In genomic region chr10:74418285-74418872, GRCh38 we compare ENCODE assay signal across 10 cellular contexts.
DNase-seq lines count a peak whose midpoint lies in the region; ATAC-seq and TF ChIP-seq lines count a peak whose summit lies in the region.
"Had no signal": no experiment of that assay in that cellular context is flagged by ENCODE, and none has a peak within 500 bp of the region (broad histone marks: within the 10 kb centered on the region; RNA-seq: fewer than 3 reads in every experiment).

No MANE protein-coding gene starts in this region.

- peaks cover 0 to 8% (median 0%) of the 10 kb centered on the region in 12 donors for H3K4me1 ChIP-seq in heart left ventricle
- H3K4me1 ChIP-seq in iPS-20b (ENCODE audit: insufficient read depth, low read length), result peaks cover 46% of the 10 kb centered on the region
- H3K4me1 ChIP-seq in psoas muscle, result no peaks in the 10 kb centered on the region

- no peaks in the 10 kb centered on the region for H3K36me3 ChIP-seq in heart left ventricle
- H3K36me3 ChIP-seq in iPS-20b (ENCODE audit: insufficient read depth, low read depth, low read length), result no peaks in the 10 kb centered on the region
- no peaks in the 10 kb centered on the region for H3K36me3 ChIP-seq in psoas muscle (ENCODE audit: insufficient read depth in 1 of 2, low read depth in 1 of 2)

- no peaks in the 10 kb centered on the region for H3K27me3 ChIP-seq in heart left ventricle
- no peaks in the 10 kb centered on the region for H3K27me3 ChIP-seq in iPS-20b (ENCODE audit: insufficient read depth, low read length)
- no peaks in the 10 kb centered on the region for H3K27me3 ChIP-seq in psoas muscle (ENCODE audit: insufficient read depth in 3 of 3, low read length in 2 of 3)

- WGBS in heart left ventricle, 4 donors, result 46 to 61% (median 54%) methylated on average over 4 of the region's 4 CpGs
- 29 to 40% (median 36%) methylated on average over 4 of the region's 4 CpGs for WGBS in psoas muscle, 3 donors

- intact Hi-C loops in heart left ventricle (cut with DNase I), result no loop called here
- intact Hi-C loops in Right ventricle myocardium inferior (cut with DNase I), result no loop called here
- intact Hi-C loops in psoas muscle (cut with DNase I), result no loop called here

- no peak for TF ChIP-seq POLR2A in heart left ventricle (IDR thresholded peaks at IDR 0.05)

- no peak for TF ChIP-seq CTCF in heart left ventricle (IDR thresholded peaks at IDR 0.05)
- no peak for TF ChIP-seq CTCF in psoas muscle (IDR thresholded peaks at IDR 0.05)

- H3K4me1 Mint-ChIP-seq in stimulated activated memory B cell treated with anti-CD40 and anti-IgM and Interleukin-4, amounts not matched to agents 10 μg/mL and 1 μg/mL and 100 μg/mL, for 72 hours, result peaks cover 19% of the 10 kb centered on the region

- peak overlapping the region in 2 of 12 donors; percentile 12 to 24 for H3K4me3 ChIP-seq in heart left ventricle
- peak overlapping the region; percentile 39; the same call in 1 of the 2 replicates for H3K4me3 ChIP-seq in iPS-20b (ENCODE audit: low read length)
- no peak overlapping the region for H3K4me3 ChIP-seq in psoas muscle

- H3K4me3 Mint-ChIP-seq in stimulated activated memory B cell treated with anti-CD40 and anti-IgM and Interleukin-4, amounts not matched to agents 10 μg/mL and 1 μg/mL and 100 μg/mL, for 72 hours, result no peak overlapping the region
- H3K4me3 Mint-ChIP-seq: activated T-cell treated with anti-CD3 and anti-CD28 coated beads, Interleukin-2, amount 50 U/mL, for 4 hours had no signal

- H3K27ac Mint-ChIP-seq in stimulated activated memory B cell treated with anti-CD40 and anti-IgM and Interleukin-4, amounts not matched to agents 10 μg/mL and 1 μg/mL and 100 μg/mL, for 72 hours, result no peak overlapping the region

- no peaks in the 10 kb centered on the region for H3K9me3 ChIP-seq in heart left ventricle
- H3K9me3 ChIP-seq in iPS-20b (ENCODE audit: insufficient read depth, low read depth, low read length), result peaks cover 2% of the 10 kb centered on the region; the same call in 1 of the 2 replicates
- no peaks in the 10 kb centered on the region for H3K9me3 ChIP-seq in psoas muscle

- peak in 3 of 4 donors; percentile 38 to 58 (median 41) for ATAC-seq in heart left ventricle
- ATAC-seq in Right ventricle myocardium inferior, result no peak
- no peak for ATAC-seq in HG03196 (IDR thresholded peaks at IDR 0.05; ENCODE audit: unreplicated experiment)
- ATAC-seq in psoas muscle, result no peak
- ATAC-seq in stimulated activated memory B cell treated with anti-CD40 and anti-IgM and Interleukin-4, amounts not matched to agents 10 μg/mL and 1 μg/mL and 100 μg/mL, for 72 hours, result no peak
- ATAC-seq in HG02981 (IDR thresholded peaks at IDR 0.05; ENCODE audit: unreplicated experiment), result no peak
- ATAC-seq: activated T-cell treated with anti-CD3 and anti-CD28 coated beads, Interleukin-2, amount 50 U/mL, for 4 hours had no signal

- peaks cover 40% of the 10 kb centered on the region for H3K36me3 Mint-ChIP-seq in stimulated activated memory B cell treated with anti-CD40 and anti-IgM and Interleukin-4, amounts not matched to agents 10 μg/mL and 1 μg/mL and 100 μg/mL, for 72 hours

- DNase-seq in heart left ventricle (no peak), Right ventricle myocardium inferior (ENCODE audit: missing footprints) (no peak), SHP77 treated with DMSO at 0.1 percent for 48 hours (lab: John Stamatoyannopoulos, UW) (peak; percentile 88), psoas muscle (no peak)
- DNase-seq: ACHN; activated T-cell treated with anti-CD3 and anti-CD28 coated beads, Interleukin-2, amount 50 U/mL, for 4 hours had no signal

- H3K9ac ChIP-seq in iPS-20b (ENCODE audit: low read depth, low read length), result peak overlapping the region; percentile 54; the same call in 1 of the 2 replicates

- H3K27ac ChIP-seq in heart left ventricle (no peak overlapping the region), iPS-20b (ENCODE audit: low read length) (peak overlapping the region; percentile 87), psoas muscle (no peak overlapping the region)

- H3K27me3 Mint-ChIP-seq in stimulated activated memory B cell treated with anti-CD40 and anti-IgM and Interleukin-4, amounts not matched to agents 10 μg/mL and 1 μg/mL and 100 μg/mL, for 72 hours, result no peaks in the 10 kb centered on the region

- H3K9me3 Mint-ChIP-seq in stimulated activated memory B cell treated with anti-CD40 and anti-IgM and Interleukin-4, amounts not matched to agents 10 μg/mL and 1 μg/mL and 100 μg/mL, for 72 hours, result peaks cover 4% of the 10 kb centered on the region
- H3K9me3 Mint-ChIP-seq: activated T-cell treated with anti-CD3 and anti-CD28 coated beads, Interleukin-2, amount 50 U/mL, for 4 hours had no signal

Comparison
In these comparisons a context has a peak if more than half of its experiments do, and no peak if none do; other contexts are left out.
1. ATAC-seq: peak in heart left ventricle (3 of 4); none in Right ventricle myocardium inferior (single experiment), HG03196 (single experiment), psoas muscle (0 of 4), stimulated activated memory B cell treated with anti-CD40 and anti-IgM and Interleukin-4, amounts not matched to agents 10 μg/mL and 1 μg/mL and 100 μg/mL, for 72 hours (single experiment) and HG02981 (single experiment).